In the genomic region with DNA sequence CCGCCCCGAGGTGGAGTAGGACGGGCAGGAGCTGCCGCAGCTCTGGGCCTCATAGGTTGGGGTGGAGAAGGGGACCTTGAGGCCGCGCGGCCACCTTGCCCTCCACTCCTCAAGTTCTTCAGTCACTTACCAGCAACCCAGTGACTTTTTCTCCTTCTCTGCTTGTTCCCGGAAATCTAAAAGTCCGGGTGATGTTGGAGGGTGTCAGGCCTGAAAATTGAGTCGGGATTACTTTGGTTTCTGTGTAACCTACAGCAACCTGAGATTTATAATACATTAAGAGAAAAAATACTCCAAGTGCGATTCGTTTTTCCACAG, we compare ENCODE assay signal across 8 cellular contexts. TPM values are rescaled to one million over a fixed set of nuclear protein-coding genes. Genes with fewer than 3 reads are reported as not detected.
DNase-seq lines count a peak whose midpoint lies in the region; ATAC-seq and TF ChIP-seq lines count a peak whose summit lies in the region.

No MANE protein-coding gene starts in this region.

- H3K79me2 ChIP-seq in DOHH2 (ENCODE audit: control insufficient read depth, low read length), result peaks cover 69% of the 10 kb centered on the region
- peaks cover 42% of the 10 kb centered on the region for H3K79me2 ChIP-seq in SU-DHL-6 (ENCODE audit: insufficient read depth, low read length)

- peaks cover 7% of the 10 kb centered on the region for H4K20me1 ChIP-seq in DOHH2 (ENCODE audit: control insufficient read depth, insufficient read depth, low read depth, low read length)
- H4K20me1 ChIP-seq in SU-DHL-6 (ENCODE audit: low read depth, low read length), result no peaks in the 10 kb centered on the region

- H3K9me2 ChIP-seq in DOHH2 (replicated peaks; ENCODE audit: control insufficient read depth, low read length) (no peaks in the 10 kb centered on the region), SU-DHL-6 (replicated peaks; ENCODE audit: insufficient read depth, low read length) (no peaks in the 10 kb centered on the region)

- TF ChIP-seq POLR2A in prostate gland (IDR thresholded peaks at IDR 0.05), result no peak

- 0% methylated on average over 8 of the region's 12 CpGs for WGBS in prostate gland

- intact Hi-C loops in prostate gland (cut with DNase I), result loop anchor here (5.0 kb wide), 1 partner anchor 289 kb away; no protein-coding TSS in a partner anchor

- H3K36me3 ChIP-seq in DOHH2 (ENCODE audit: control insufficient read depth, low read length) (peaks cover 42% of the 10 kb centered on the region), SU-DHL-6 (ENCODE audit: low read length) (no peaks in the 10 kb centered on the region; the same call in 1 of the 2 replicates), prostate gland (no peaks in the 10 kb centered on the region)

- H3K4me2 ChIP-seq in DOHH2 (ENCODE audit: low read length) (peak overlapping the region; percentile 86), SU-DHL-6 (ENCODE audit: low read depth, low read length, poor library complexity, severe bottlenecking) (peak overlapping the region; percentile 87)

- H3K4me3 ChIP-seq in DOHH2 (ENCODE audit: low read length) (peak overlapping the region; percentile 96), SU-DHL-6 (ENCODE audit: insufficient read depth, low read length, poor library complexity, severe bottlenecking) (peak overlapping the region; percentile 82), prostate gland (peak overlapping the region; percentile 56 to 70)

- H3F3A ChIP-seq in DOHH2 (ENCODE audit: control insufficient read depth, insufficient read depth), result no peaks in the 10 kb centered on the region; the same call in 1 of the 2 replicates
- peaks cover 4% of the 10 kb centered on the region; the same call in 1 of the 2 replicates for H3F3A ChIP-seq in SU-DHL-6 (ENCODE audit: insufficient read depth)

- H2AFZ ChIP-seq in SU-DHL-6 (ENCODE audit: low read depth, low read length, severe bottlenecking), result peak overlapping the region; percentile 65

- H3K27ac ChIP-seq in DOHH2 (ENCODE audit: low read depth, low read length), result peak overlapping the region; percentile 58
- peak overlapping the region; percentile 78 for H3K27ac ChIP-seq in SU-DHL-6 (ENCODE audit: low read depth, low read length)
- peak overlapping the region; percentile 74 to 77 for H3K27ac ChIP-seq in prostate gland

- H3K27me3 ChIP-seq in DOHH2 (ENCODE audit: control insufficient read depth, low read length), result peaks cover under 1% of the 10 kb centered on the region; the same call in 1 of the 2 replicates
- H3K27me3 ChIP-seq in SU-DHL-6 (ENCODE audit: low read length), result no peaks in the 10 kb centered on the region
- H3K27me3 ChIP-seq in prostate gland (replicated peaks; ENCODE audit: insufficient read depth), result no peaks in the 10 kb centered on the region

- DNase-seq in fibroblast of peridontal ligament (ENCODE audit: extremely low read depth) (peak; percentile 28), prostate gland (ENCODE audit: low spot score) (no peak), NCI-H1048 (lab: John Stamatoyannopoulos, UW) (no peak)

- H3K9ac ChIP-seq in SU-DHL-6 (ENCODE audit: low read length), result peak overlapping the region; percentile 75

- TF ChIP-seq CTCF in DOHH2 (IDR thresholded peaks at IDR 0.05; ENCODE audit: low read depth, low read length, poor library complexity, severe bottlenecking) (no peak), SU-DHL-6 (IDR thresholded peaks at IDR 0.05; ENCODE audit: insufficient read depth, low read length, poor library complexity, severe bottlenecking) (no peak), prostate gland (IDR thresholded peaks at IDR 0.05) (no peak)

- H3K4me1 ChIP-seq in DOHH2 (ENCODE audit: control insufficient read depth, low read length) (peaks cover 35% of the 10 kb centered on the region), prostate gland (replicated peaks) (peaks cover 6% of the 10 kb centered on the region)

- ATAC-seq in HG03520 (IDR thresholded peaks at IDR 0.05; ENCODE audit: unreplicated experiment) (no peak), GM18858 (IDR thresholded peaks at IDR 0.05; ENCODE audit: unreplicated experiment) (no peak), HG03342 (IDR thresholded peaks at IDR 0.05; ENCODE audit: unreplicated experiment) (no peak)

- H3K9me3 ChIP-seq in DOHH2 (ENCODE audit: control insufficient read depth, insufficient read depth, low read length), result no peaks in the 10 kb centered on the region
- no peaks in the 10 kb centered on the region for H3K9me3 ChIP-seq in SU-DHL-6 (ENCODE audit: insufficient read depth, low read length)
- no peaks in the 10 kb centered on the region for H3K9me3 ChIP-seq in prostate gland

RNA-seq across cellular contexts. Expression of a gene that starts 0.3 kb away (rescaled TPM):
- total RNA-seq in prostate gland, result 10 to 100 TPM; 26.7 to 40.3 TPM

RNA-seq across cellular contexts. Expression of a gene that starts 18.1 kb away (rescaled TPM):
- under 1 TPM in 1 of 2 donors, not detected in 1; 0.57 TPM for total RNA-seq in prostate gland

RNA-seq across cellular contexts. Expression of a gene that starts 26.2 kb away (rescaled TPM):
- total RNA-seq in prostate gland, result not detected

RNA-seq across cellular contexts. Expression of a gene that starts 44.6 kb away (rescaled TPM):
- 1 to 10 TPM in 1 of 2 donors, under 1 TPM in 1; 0.23 to 1.5 TPM for total RNA-seq in prostate gland
